8 cellular contexts compared by ENCODE assay signal in the genomic region with DNA sequence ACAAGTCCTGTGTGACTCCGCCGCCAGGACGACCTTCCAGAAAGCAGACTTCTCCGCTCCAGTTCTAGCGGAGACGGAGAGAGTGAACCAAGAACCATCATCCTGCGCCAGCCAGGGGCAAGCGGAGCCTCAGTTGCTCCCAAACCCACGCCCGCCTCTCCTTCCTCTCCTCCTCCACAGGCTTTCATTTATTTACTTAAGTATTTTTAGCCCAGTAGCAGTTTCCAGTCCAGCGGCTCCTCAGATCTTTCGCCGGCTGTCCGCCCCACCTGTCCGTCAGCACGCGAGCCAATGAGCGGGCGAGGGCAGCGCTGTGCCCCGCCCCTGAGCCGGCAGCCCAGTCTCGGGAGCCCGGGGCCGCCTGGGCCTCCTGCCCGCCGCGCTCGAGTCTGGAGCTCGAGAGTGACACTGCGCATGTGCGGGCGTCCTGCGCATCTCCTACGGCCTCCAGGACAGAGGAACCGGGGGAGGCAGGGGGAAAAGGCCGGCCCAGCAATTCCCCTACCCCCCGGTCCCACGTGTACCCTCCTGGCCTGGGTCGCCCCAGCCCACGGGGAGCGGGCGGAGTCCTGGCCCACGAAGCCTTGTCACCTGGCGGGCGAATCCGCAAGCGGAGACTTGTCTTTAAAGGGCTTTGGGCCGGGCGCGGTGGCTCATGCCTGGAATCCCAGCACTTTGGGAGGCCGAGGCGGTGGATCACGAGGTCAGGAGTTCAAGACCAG. TPM values are rescaled to one million over a fixed set of nuclear protein-coding genes. Genes with fewer than 3 reads are reported as not detected.
DNase-seq lines count a peak whose midpoint lies in the region; ATAC-seq and TF ChIP-seq lines count a peak whose summit lies in the region.

TSS of gene FALEC (plus strand) at position 425 of the 722 bp plus-strand sequence.

- ATAC-seq in effector memory CD8-positive, alpha-beta T cell (replicated peaks): peak; percentile 98

- no peaks in the 10 kb centered on the region for H3K4me1 ChIP-seq in mesendoderm (ENCODE audit: control insufficient read depth, low read depth, low read length)

- peak within 1 kb of the TSS; percentile 91 to 92 for H3K4me3 Mint-ChIP-seq in effector memory CD8-positive, alpha-beta T cell

- H3K9me3 Mint-ChIP-seq in effector memory CD8-positive, alpha-beta T cell: no peaks in the 10 kb centered on the region

- peak within 1 kb of the TSS; percentile 89 for H3K4me2 ChIP-seq in mesendoderm (ENCODE audit: low read length)

- no peak within 1 kb of the TSS for H2BK5ac ChIP-seq in mesendoderm (ENCODE audit: low read length)

- no peak within 1 kb of the TSS for H2AK5ac ChIP-seq in mesendoderm (ENCODE audit: low read length)

- no peaks in the 10 kb centered on the region for H3K79me2 ChIP-seq in mesendoderm (ENCODE audit: control insufficient read depth, insufficient read depth, low read length)

- peak within 1 kb of the TSS; percentile 73 for H3K4me3 ChIP-seq in mesendoderm (ENCODE audit: low read length)

- H3K9ac ChIP-seq in mesendoderm (ENCODE audit: low read length): peak within 1 kb of the TSS; percentile 96

- H4K5ac ChIP-seq in mesendoderm (ENCODE audit: low read length): no peak within 1 kb of the TSS

- no peak within 1 kb of the TSS for H4K8ac ChIP-seq in mesendoderm (ENCODE audit: low read depth, low read length)

- no CpG with 5 or more reads among the region's 54 CpGs for WGBS in mesendoderm (ENCODE audit: extremely low coverage, insufficient coverage, low lambda C conversion rate)

- peak within 1 kb of the TSS; percentile 97 for H3K56ac ChIP-seq in mesendoderm (ENCODE audit: low read length)

- no peaks in the 10 kb centered on the region for H3K27me3 Mint-ChIP-seq in effector memory CD8-positive, alpha-beta T cell

- H3K36me3 ChIP-seq in mesendoderm (ENCODE audit: control insufficient read depth, insufficient read depth, low read length): no peaks in the 10 kb centered on the region

- H3K18ac ChIP-seq in mesendoderm (ENCODE audit: low read length): peak within 1 kb of the TSS; percentile 63

- peaks cover 7% of the 10 kb centered on the region for H3K36me3 Mint-ChIP-seq in effector memory CD8-positive, alpha-beta T cell (ENCODE audit: insufficient read depth)

- H3K4me1 Mint-ChIP-seq in effector memory CD8-positive, alpha-beta T cell (ENCODE audit: low read depth in 2 of 2): peaks cover 15 to 17% of the 10 kb centered on the region in 2 donors

- H2BK15ac ChIP-seq in mesendoderm (replicated peaks; ENCODE audit: low read depth): no peak within 1 kb of the TSS

- H3K4ac ChIP-seq in mesendoderm (ENCODE audit: low read depth, low read length): peak within 1 kb of the TSS; percentile 47

- H3K27ac Mint-ChIP-seq in effector memory CD8-positive, alpha-beta T cell: peak within 1 kb of the TSS; percentile 88 to 90

- peak within 1 kb of the TSS; percentile 34 for H3K27ac ChIP-seq in mesendoderm (ENCODE audit: low read depth, low read length)

- H2BK120ac ChIP-seq in mesendoderm (ENCODE audit: low read depth, low read length): no peak within 1 kb of the TSS

- no peak within 1 kb of the TSS for H3K23ac ChIP-seq in mesendoderm (ENCODE audit: low read length)

- no peak for TF ChIP-seq CTCF in GM20000 (IDR thresholded peaks at IDR 0.05; ENCODE audit: extremely low read depth, missing control alignments)

- DNase-seq in COLO668 (lab: John Stamatoyannopoulos, UW; ENCODE audit: unreplicated experiment): peak; percentile 99
- peak; percentile 97 for DNase-seq in GM20000 (ENCODE audit: low spot score)
- peak; percentile 96 for DNase-seq in HT-29 (ENCODE audit: low spot score)
- peak; percentile 94 for DNase-seq in NK-92 treated with Interleukin-12 subunit alpha and Interleukin-12 subunit beta, amount 100 ng/mL, for 24 hours (lab: John Stamatoyannopoulos, UW)
- DNase-seq in activated CD8-positive, alpha-beta memory T cell treated with anti-CD3 and anti-CD28 coated beads for 4 hours (ENCODE audit: low read depth in 2 of 2): peak; percentile 76 to 80
- DNase-seq in effector memory CD8-positive, alpha-beta T cell: peak; percentile 84 to 85 (median 85)
- DNase-seq in mesendoderm: peak; percentile 98
- peak; percentile 86 for DNase-seq in stimulated activated CD8-positive, alpha-beta memory T cell treated with anti-CD3 and anti-CD28 coated beads, Interleukin-12 subunit alpha, Interleukin-12 subunit beta, amount 100 ng/mL, for 4 hours (ENCODE audit: low read depth)

- no peaks in the 10 kb centered on the region for H3K79me1 ChIP-seq in mesendoderm (ENCODE audit: low read length)

- H3K27me3 ChIP-seq in mesendoderm (ENCODE audit: insufficient read depth, low read length, poor library complexity): no peaks in the 10 kb centered on the region

RNA-seq across cellular contexts. Expression of gene FALEC, which starts in this region (rescaled TPM):
- not detected in 2 replicates for total RNA-seq in HT-29 (2014; rRNA removed; shearing (Covaris generic))
- polyA plus RNA-seq in mesendoderm (2013, experiment 1 of 2): not detected
- 0.24 TPM for polyA plus RNA-seq in mesendoderm (2013, experiment 2 of 2)

Comparison
In these comparisons a context has a peak if more than half of its experiments do, and no peak if none do; other contexts are left out.
1. Peak in every context shown above with its lines: DNase-seq, ATAC-seq, H3K4me3 ChIP-seq and H3K27ac ChIP-seq.
2. Peak in DNase-seq in HT-29; RNA of the gene not detected or under 1 TPM.